ENCODE assay signal across 1 cellular context in the genomic region with DNA sequence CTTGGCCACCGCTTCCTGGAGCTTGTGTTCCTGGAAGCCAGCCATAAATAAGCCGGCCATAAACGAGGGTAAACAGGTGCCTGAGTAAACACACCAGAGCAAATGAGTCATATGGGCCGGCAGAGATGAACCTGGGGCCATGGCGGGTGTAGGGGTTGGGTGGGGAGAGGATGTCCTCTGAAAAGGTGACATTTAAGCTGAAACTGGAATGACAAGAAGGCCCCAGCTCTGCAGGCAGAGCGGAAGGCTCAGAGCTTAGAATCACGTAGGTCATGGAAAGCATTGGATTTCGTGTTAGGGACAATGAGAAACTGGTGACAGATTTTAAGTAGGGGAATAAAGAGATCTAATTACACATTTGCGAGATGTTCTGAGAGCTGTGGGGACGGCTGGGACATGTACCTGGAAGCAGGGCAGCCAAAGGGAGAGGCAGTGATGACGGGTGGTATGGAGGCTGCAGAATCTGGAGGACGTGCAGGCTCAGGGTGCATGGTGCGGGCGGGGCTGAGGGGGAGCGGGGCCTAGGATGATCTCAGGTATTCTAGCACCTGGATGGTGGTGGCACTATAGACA.
A peak's percentile ranks its signal among the peaks of the same experiment; 100 is the strongest.
TF ChIP-seq lines count a peak whose summit lies in the region.

No MANE protein-coding gene starts in this region.

TF ChIP-seq in K562, 482 proteins besides CTCF, POLR2A, EP300 and RAD21 (continued from another document and continues in another):
- TF ChIP-seq, protein P1, sequence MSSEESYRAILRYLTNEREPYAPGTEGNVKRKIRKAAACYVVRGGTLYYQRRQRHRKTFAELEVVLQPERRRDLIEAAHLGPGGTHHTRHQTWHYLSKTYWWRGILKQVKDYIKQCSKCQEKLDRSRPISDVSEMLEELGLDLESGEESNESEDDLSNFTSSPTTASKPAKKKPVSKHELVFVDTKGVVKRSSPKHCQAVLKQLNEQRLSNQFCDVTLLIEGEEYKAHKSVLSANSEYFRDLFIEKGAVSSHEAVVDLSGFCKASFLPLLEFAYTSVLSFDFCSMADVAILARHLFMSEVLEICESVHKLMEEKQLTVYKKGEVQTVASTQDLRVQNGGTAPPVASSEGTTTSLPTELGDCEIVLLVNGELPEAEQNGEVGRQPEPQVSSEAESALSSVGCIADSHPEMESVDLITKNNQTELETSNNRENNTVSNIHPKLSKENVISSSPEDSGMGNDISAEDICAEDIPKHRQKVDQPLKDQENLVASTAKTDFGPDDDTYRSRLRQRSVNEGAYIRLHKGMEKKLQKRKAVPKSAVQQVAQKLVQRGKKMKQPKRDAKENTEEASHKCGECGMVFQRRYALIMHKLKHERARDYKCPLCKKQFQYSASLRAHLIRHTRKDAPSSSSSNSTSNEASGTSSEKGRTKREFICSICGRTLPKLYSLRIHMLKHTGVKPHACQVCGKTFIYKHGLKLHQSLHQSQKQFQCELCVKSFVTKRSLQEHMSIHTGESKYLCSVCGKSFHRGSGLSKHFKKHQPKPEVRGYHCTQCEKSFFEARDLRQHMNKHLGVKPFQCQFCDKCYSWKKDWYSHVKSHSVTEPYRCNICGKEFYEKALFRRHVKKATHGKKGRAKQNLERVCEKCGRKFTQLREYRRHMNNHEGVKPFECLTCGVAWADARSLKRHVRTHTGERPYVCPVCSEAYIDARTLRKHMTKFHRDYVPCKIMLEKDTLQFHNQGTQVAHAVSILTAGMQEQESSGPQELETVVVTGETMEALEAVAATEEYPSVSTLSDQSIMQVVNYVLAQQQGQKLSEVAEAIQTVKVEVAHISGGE (CRISPR knock-in tag; IDR thresholded peaks at IDR 0.05) = no peak
- TF ChIP-seq ZNF3 (CRISPR knock-in tag; IDR thresholded peaks at IDR 0.05) (no peak), DPF2 (IDR thresholded peaks at IDR 0.05) (peak; percentile 78), KDM5B (IDR thresholded peaks at IDR 0.05; ENCODE audit: insufficient replicate concordance, low read depth, low read length) (no peak), U2AF1 (optimal IDR thresholded peaks at IDR 0.05; ENCODE audit: low read depth, low read length) (no peak), RBM15 (IDR thresholded peaks at IDR 0.05; ENCODE audit: insufficient read depth, low read length) (no peak), ZNF408 (CRISPR knock-in tag; IDR thresholded peaks at IDR 0.05; ENCODE audit: low read depth) (no peak), YY1 (IDR thresholded peaks at IDR 0.05; ENCODE audit: borderline replicate concordance in 1 of 3, control insufficient read depth in 1 of 3, extremely low read depth in 1 of 3, insufficient read depth in 3 of 3, insufficient read length in 1 of 3, insufficient replicate concordance in 2 of 3, low read depth in 1 of 3, low read length in 2 of 3) (peak in 1 of 3 experiments; percentile 64), TCF7 (IDR thresholded peaks at IDR 0.05; ENCODE audit: borderline replicate concordance) (no peak), XRCC4 (IDR thresholded peaks at IDR 0.05; ENCODE audit: extremely low read depth, insufficient read depth, insufficient read length) (no peak), ATF1 (CRISPR knock-in tag; IDR thresholded peaks at IDR 0.05) (no peak), ATF1 (tag; IDR thresholded peaks at IDR 0.05) (no peak), PHF21A (IDR thresholded peaks at IDR 0.05; ENCODE audit: borderline replicate concordance, low read depth) (peak; percentile 49; the same call in 1 of the 2 replicates), SMARCA4 (IDR thresholded peaks at IDR 0.05) (peak; percentile 78), ZNF668 (CRISPR knock-in tag; IDR thresholded peaks at IDR 0.05) (no peak), BACH1 (tag; IDR thresholded peaks at IDR 0.05) (no peak), ZNF561 (CRISPR knock-in tag; conservative IDR thresholded peaks at IDR 0.05) (no peak), DMBX1 (CRISPR knock-in tag; IDR thresholded peaks at IDR 0.05; ENCODE audit: borderline replicate concordance) (no peak), CREM (IDR thresholded peaks at IDR 0.05; ENCODE audit: low read depth) (peak; percentile 14; the same call in 1 of the 2 replicates), FOS (IDR thresholded peaks at IDR 0.05; ENCODE audit: extremely low read depth, insufficient read length) (peak; percentile 8), ETV6 (IDR thresholded peaks at IDR 0.05; ENCODE audit: borderline replicate concordance in 1 of 2, low read depth in 2 of 2, low read length in 1 of 2) (no peak), ETV6 (CRISPR knock-in tag; IDR thresholded peaks at IDR 0.05; ENCODE audit: borderline replicate concordance) (no peak), TAF9B (IDR thresholded peaks at IDR 0.05; ENCODE audit: partially characterized antibody) (no peak), RBM34 (IDR thresholded peaks at IDR 0.05; ENCODE audit: borderline replicate concordance, insufficient read depth, low read length) (no peak), BHLHE40 (IDR thresholded peaks at IDR 0.05; ENCODE audit: low read length) (0 out of 2 replicates have a peak, but pooled peaks have one; percentile 7), POLR3A (IDR thresholded peaks at IDR 0.05; ENCODE audit: borderline replicate concordance, extremely low read depth, insufficient read depth, insufficient read length) (no peak), ZNF695 (CRISPR knock-in tag; IDR thresholded peaks at IDR 0.05) (no peak), TRIM28 (IDR thresholded peaks at IDR 0.05) (no peak)
- TF ChIP-seq, protein P2, sequence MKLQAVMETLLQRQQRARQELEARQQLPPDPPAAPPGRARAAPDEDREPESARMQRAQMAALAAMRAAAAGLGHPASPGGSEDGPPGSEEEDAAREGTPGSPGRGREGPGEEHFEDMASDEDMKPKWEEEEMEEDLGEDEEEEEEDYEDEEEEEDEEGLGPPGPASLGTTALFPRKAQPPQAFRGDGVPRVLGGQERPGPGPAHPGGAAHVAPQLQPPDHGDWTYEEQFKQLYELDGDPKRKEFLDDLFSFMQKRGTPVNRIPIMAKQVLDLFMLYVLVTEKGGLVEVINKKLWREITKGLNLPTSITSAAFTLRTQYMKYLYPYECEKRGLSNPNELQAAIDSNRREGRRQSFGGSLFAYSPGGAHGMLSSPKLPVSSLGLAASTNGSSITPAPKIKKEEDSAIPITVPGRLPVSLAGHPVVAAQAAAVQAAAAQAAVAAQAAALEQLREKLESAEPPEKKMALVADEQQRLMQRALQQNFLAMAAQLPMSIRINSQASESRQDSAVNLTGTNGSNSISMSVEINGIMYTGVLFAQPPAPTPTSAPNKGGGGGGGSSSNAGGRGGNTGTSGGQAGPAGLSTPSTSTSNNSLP (IDR thresholded peaks at IDR 0.05; ENCODE audit: borderline replicate concordance, low read depth, low read length) = no peak
- TF ChIP-seq, protein P3, sequence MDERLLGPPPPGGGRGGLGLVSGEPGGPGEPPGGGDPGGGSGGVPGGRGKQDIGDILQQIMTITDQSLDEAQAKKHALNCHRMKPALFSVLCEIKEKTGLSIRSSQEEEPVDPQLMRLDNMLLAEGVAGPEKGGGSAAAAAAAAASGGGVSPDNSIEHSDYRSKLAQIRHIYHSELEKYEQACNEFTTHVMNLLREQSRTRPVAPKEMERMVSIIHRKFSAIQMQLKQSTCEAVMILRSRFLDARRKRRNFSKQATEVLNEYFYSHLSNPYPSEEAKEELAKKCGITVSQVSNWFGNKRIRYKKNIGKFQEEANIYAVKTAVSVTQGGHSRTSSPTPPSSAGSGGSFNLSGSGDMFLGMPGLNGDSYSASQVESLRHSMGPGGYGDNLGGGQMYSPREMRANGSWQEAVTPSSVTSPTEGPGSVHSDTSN (CRISPR knock-in tag; IDR thresholded peaks at IDR 0.05; ENCODE audit: low read depth) = no peak
- TF ChIP-seq, protein P3 (tag; conservative IDR thresholded peaks at IDR 0.05; ENCODE audit: low read depth) = no peak
- TF ChIP-seq, protein P4, sequence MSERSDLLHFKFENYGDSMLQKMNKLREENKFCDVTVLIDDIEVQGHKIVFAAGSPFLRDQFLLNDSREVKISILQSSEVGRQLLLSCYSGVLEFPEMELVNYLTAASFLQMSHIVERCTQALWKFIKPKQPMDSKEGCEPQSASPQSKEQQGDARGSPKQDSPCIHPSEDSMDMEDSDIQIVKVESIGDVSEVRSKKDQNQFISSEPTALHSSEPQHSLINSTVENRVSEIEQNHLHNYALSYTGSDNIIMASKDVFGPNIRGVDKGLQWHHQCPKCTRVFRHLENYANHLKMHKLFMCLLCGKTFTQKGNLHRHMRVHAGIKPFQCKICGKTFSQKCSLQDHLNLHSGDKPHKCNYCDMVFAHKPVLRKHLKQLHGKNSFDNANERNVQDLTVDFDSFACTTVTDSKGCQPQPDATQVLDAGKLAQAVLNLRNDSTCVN (CRISPR knock-in tag; IDR thresholded peaks at IDR 0.05) = no peak
- TF ChIP-seq, protein P5, sequence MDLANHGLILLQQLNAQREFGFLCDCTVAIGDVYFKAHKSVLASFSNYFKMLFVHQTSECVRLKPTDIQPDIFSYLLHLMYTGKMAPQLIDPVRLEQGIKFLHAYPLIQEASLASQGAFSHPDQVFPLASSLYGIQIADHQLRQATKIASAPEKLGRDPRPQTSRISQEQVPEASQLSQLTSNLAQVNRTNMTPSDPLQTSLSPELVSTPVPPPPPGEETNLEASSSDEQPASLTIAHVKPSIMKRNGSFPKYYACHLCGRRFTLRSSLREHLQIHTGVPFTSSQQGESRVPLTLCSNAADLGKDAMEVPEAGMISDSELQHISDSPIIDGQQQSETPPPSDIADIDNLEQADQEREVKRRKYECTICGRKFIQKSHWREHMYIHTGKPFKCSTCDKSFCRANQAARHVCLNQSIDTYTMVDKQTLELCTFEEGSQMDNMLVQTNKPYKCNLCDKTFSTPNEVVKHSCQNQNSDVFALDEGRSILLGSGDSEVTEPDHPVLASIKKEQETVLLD (IDR thresholded peaks at IDR 0.05) = no peak
- TF ChIP-seq, protein P6, sequence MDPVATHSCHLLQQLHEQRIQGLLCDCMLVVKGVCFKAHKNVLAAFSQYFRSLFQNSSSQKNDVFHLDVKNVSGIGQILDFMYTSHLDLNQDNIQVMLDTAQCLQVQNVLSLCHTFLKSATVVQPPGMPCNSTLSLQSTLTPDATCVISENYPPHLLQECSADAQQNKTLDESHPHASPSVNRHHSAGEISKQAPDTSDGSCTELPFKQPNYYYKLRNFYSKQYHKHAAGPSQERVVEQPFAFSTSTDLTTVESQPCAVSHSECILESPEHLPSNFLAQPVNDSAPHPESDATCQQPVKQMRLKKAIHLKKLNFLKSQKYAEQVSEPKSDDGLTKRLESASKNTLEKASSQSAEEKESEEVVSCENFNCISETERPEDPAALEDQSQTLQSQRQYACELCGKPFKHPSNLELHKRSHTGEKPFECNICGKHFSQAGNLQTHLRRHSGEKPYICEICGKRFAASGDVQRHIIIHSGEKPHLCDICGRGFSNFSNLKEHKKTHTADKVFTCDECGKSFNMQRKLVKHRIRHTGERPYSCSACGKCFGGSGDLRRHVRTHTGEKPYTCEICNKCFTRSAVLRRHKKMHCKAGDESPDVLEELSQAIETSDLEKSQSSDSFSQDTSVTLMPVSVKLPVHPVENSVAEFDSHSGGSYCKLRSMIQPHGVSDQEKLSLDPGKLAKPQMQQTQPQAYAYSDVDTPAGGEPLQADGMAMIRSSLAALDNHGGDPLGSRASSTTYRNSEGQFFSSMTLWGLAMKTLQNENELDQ (CRISPR knock-in tag; IDR thresholded peaks at IDR 0.05; ENCODE audit: borderline replicate concordance) = no peak
- TF ChIP-seq, protein P7, sequence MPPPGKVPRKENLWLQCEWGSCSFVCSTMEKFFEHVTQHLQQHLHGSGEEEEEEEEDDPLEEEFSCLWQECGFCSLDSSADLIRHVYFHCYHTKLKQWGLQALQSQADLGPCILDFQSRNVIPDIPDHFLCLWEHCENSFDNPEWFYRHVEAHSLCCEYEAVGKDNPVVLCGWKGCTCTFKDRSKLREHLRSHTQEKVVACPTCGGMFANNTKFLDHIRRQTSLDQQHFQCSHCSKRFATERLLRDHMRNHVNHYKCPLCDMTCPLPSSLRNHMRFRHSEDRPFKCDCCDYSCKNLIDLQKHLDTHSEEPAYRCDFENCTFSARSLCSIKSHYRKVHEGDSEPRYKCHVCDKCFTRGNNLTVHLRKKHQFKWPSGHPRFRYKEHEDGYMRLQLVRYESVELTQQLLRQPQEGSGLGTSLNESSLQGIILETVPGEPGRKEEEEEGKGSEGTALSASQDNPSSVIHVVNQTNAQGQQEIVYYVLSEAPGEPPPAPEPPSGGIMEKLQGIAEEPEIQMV (tag; conservative IDR thresholded peaks at IDR 0.05; ENCODE audit: low read depth) = no peak
- TF ChIP-seq, protein P8, sequence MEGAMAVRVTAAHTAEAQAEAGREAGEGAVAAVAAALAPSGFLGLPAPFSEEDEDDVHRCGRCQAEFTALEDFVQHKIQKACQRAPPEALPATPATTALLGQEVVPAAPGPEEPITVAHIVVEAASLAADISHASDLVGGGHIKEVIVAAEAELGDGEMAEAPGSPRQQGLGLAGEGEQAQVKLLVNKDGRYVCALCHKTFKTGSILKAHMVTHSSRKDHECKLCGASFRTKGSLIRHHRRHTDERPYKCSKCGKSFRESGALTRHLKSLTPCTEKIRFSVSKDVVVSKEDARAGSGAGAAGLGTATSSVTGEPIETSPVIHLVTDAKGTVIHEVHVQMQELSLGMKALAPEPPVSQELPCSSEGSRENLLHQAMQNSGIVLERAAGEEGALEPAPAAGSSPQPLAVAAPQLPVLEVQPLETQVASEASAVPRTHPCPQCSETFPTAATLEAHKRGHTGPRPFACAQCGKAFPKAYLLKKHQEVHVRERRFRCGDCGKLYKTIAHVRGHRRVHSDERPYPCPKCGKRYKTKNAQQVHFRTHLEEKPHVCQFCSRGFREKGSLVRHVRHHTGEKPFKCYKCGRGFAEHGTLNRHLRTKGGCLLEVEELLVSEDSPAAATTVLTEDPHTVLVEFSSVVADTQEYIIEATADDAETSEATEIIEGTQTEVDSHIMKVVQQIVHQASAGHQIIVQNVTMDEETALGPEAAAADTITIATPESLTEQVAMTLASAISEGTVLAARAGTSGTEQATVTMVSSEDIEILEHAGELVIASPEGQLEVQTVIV (CRISPR knock-in tag; IDR thresholded peaks at IDR 0.05; ENCODE audit: borderline replicate concordance) = no peak
- TF ChIP-seq, protein P9, sequence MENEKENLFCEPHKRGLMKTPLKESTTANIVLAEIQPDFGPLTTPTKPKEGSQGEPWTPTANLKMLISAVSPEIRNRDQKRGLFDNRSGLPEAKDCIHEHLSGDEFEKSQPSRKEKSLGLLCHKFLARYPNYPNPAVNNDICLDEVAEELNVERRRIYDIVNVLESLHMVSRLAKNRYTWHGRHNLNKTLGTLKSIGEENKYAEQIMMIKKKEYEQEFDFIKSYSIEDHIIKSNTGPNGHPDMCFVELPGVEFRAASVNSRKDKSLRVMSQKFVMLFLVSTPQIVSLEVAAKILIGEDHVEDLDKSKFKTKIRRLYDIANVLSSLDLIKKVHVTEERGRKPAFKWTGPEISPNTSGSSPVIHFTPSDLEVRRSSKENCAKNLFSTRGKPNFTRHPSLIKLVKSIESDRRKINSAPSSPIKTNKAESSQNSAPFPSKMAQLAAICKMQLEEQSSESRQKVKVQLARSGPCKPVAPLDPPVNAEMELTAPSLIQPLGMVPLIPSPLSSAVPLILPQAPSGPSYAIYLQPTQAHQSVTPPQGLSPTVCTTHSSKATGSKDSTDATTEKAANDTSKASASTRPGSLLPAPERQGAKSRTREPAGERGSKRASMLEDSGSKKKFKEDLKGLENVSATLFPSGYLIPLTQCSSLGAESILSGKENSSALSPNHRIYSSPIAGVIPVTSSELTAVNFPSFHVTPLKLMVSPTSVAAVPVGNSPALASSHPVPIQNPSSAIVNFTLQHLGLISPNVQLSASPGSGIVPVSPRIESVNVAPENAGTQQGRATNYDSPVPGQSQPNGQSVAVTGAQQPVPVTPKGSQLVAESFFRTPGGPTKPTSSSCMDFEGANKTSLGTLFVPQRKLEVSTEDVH (IDR thresholded peaks at IDR 0.05; ENCODE audit: low read depth, partially characterized antibody) = no peak
